Comparison of ENCODE assay signal across 8 cellular contexts in genomic region chr10:108911814-108912541, GRCh38.
DNase-seq lines count a peak whose midpoint lies in the region; ATAC-seq and FAIRE-seq lines count a peak whose summit lies in the region.

No MANE protein-coding gene starts in this region.

- H3K23ac ChIP-seq in mesenchymal stem cell (ENCODE audit: low read length in 2 of 2): no peak overlapping the region

- no peaks in the 10 kb centered on the region for H3K36me3 Mint-ChIP-seq in activated naive CD8-positive, alpha-beta T cell treated with anti-CD3 and anti-CD28 coated beads, Interleukin-2, amount 50 U/mL, for 24 hours (ENCODE audit: low read depth)

- no peaks in the 10 kb centered on the region for H3K79me1 ChIP-seq in mesenchymal stem cell (replicated peaks; ENCODE audit: low read length, poor library complexity, severe bottlenecking)

- peak overlapping the region; percentile 88 for H2AFZ ChIP-seq in mesenchymal stem cell (ENCODE audit: low read depth, low read length)

- H3K9me3 Mint-ChIP-seq in activated naive CD8-positive, alpha-beta T cell treated with anti-CD3 and anti-CD28 coated beads, Interleukin-2, amount 50 U/mL, for 24 hours: peaks cover 3% of the 10 kb centered on the region

- peaks cover 8% of the 10 kb centered on the region for H3K27me3 Mint-ChIP-seq in activated naive CD8-positive, alpha-beta T cell treated with anti-CD3 and anti-CD28 coated beads, Interleukin-2, amount 50 U/mL, for 24 hours

- no peaks in the 10 kb centered on the region for H3K4me1 Mint-ChIP-seq in activated naive CD8-positive, alpha-beta T cell treated with anti-CD3 and anti-CD28 coated beads, Interleukin-2, amount 50 U/mL, for 24 hours

- peak overlapping the region in 1 of 2 experiments; percentile 97 for H3K4ac ChIP-seq in mesenchymal stem cell (ENCODE audit: low read depth in 1 of 2, low read length in 2 of 2)

- FAIRE-seq in urothelium cell line (lab: Jason Lieb, UNC): no peak

- H2BK12ac ChIP-seq in mesenchymal stem cell (ENCODE audit: low read length in 2 of 2): peak overlapping the region in 1 of 2 experiments; percentile 92

- WGBS in mesenchymal stem cell: 1% methylated on average over 44 of the region's 47 CpGs

- H2AK5ac ChIP-seq in mesenchymal stem cell (ENCODE audit: low read length, severe bottlenecking): no peak overlapping the region

- H3K27me3 ChIP-seq in mesenchymal stem cell (ENCODE audit: control insufficient read depth in 1 of 2, insufficient read depth in 1 of 2, low read length in 2 of 2): peaks cover 5 to 11% of the 10 kb centered on the region in 2 experiments

- H3K14ac ChIP-seq in mesenchymal stem cell (ENCODE audit: low read length in 2 of 2): peak overlapping the region in 1 of 2 experiments; percentile 86

- no peak overlapping the region for H2BK5ac ChIP-seq in mesenchymal stem cell (ENCODE audit: low read depth, low read length, poor library complexity, severe bottlenecking)

- H3K9ac ChIP-seq in mesenchymal stem cell (ENCODE audit: low read length): peak overlapping the region; percentile 57

- H3K4me3 Mint-ChIP-seq in activated naive CD8-positive, alpha-beta T cell treated with anti-CD3 and anti-CD28 coated beads, Interleukin-2, amount 50 U/mL, for 24 hours: no peak overlapping the region

- ATAC-seq in GM21360 (IDR thresholded peaks at IDR 0.05; ENCODE audit: unreplicated experiment) (peak; percentile 43), GM19023 (IDR thresholded peaks at IDR 0.05; ENCODE audit: unreplicated experiment) (no peak)
- no peak for ATAC-seq in activated naive CD8-positive, alpha-beta T cell treated with anti-CD3 and anti-CD28 coated beads, Interleukin-2, amount 50 U/mL, for 24 hours

- peak overlapping the region; percentile 52 for H4K8ac ChIP-seq in mesenchymal stem cell (ENCODE audit: low read length)

- no peaks in the 10 kb centered on the region for H3K36me3 ChIP-seq in mesenchymal stem cell (ENCODE audit: control insufficient read depth in 1 of 2, insufficient read depth in 2 of 2, low read depth in 1 of 2, low read length in 2 of 2)

- H3K27ac Mint-ChIP-seq in activated naive CD8-positive, alpha-beta T cell treated with anti-CD3 and anti-CD28 coated beads, Interleukin-2, amount 50 U/mL, for 24 hours: no peak overlapping the region

- peak; percentile 56 for DNase-seq in Ammon's horn (ENCODE audit: low spot score)
- peak; percentile 62 for DNase-seq in M059J (ENCODE audit: low read depth)
- DNase-seq in ecto neural progenitor cell (ENCODE audit: low spot score): peak; percentile 91
- DNase-seq in mesenchymal stem cell: peak; percentile 84
- peak; percentile 88 for DNase-seq in urothelium cell line (ENCODE audit: low spot score)
- no peak for DNase-seq in activated naive CD8-positive, alpha-beta T cell treated with anti-CD3 and anti-CD28 coated beads, Interleukin-2, amount 50 U/mL, for 24 hours

- H3K27ac ChIP-seq in mesenchymal stem cell (ENCODE audit: low read length, poor library complexity, severe bottlenecking): no peak overlapping the region

- H4K91ac ChIP-seq in mesenchymal stem cell (ENCODE audit: low read length): peak overlapping the region; percentile 87

- no peaks in the 10 kb centered on the region for H3K9me3 ChIP-seq in mesenchymal stem cell (ENCODE audit: control insufficient read depth, low read length)

- H3K4me1 ChIP-seq in mesenchymal stem cell (ENCODE audit: control insufficient read depth, insufficient read depth, low read depth, low read length): no peaks in the 10 kb centered on the region

- H3K4me3 ChIP-seq in mesenchymal stem cell (ENCODE audit: insufficient read depth in 1 of 2, low read depth in 1 of 2, low read length in 2 of 2): peak overlapping the region; percentile 37 to 81

- H2BK15ac ChIP-seq in mesenchymal stem cell (ENCODE audit: low read depth, poor library complexity, severe bottlenecking): no peak overlapping the region

- H3K18ac ChIP-seq in mesenchymal stem cell (ENCODE audit: low read depth in 1 of 2, low read length in 2 of 2): peak overlapping the region; percentile 83 to 95

- H3K4me2 ChIP-seq in mesenchymal stem cell (ENCODE audit: low read length, poor library complexity, severe bottlenecking): peak overlapping the region; percentile 57

- H2BK120ac ChIP-seq in mesenchymal stem cell (ENCODE audit: low read depth, low read length): peak overlapping the region; percentile 27
